Comparison of ENCODE assay signal across 8 cellular contexts in the genomic region with DNA sequence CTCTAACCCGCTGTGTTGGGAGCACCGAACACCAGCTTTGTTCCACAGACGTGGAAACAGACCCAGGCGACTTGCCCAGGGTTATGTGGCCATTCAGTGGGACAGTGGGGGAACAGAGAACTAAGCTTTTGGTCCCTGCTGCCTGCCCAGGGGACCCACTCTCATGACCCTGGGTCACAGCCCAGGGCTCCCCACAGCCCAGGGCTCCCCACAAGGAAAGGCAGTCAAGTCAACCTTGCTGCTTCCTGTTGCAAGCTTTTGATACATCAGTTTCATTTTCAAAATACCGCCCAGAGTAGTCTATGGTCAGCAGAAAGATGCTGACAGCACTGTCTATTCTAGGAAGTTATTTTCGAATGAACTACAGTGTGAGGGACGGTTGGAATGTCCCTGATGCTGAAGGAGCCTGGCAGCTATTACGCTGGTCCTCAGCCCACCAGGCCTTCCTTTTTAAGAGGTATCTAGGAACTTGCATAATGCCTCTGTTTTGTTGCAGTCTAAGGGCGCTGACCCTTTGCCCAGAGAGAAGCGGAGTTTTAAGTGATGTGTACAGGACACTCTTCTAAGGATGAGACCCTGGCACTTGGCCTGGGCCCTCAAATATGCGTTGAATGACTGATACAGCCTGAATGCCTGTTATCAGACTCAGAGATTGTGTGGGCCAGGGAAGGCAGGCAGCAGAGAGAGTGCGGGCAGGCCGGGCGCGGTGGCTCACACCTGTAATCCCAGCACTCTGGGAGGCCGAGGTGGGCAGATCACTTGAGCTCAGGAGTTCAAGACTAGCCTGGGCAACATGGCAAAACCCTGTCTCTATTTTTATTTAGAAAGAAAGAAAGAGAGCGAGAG. TPM values are rescaled to one million over a fixed set of nuclear protein-coding genes. Genes with fewer than 3 reads are reported as not detected.
A peak's percentile ranks its signal among the peaks of the same experiment; 100 is the strongest.
DNase-seq lines count a peak whose midpoint lies in the region; TF ChIP-seq lines count a peak whose summit lies in the region.

No MANE protein-coding gene starts in this region.

- no TSS peak for BruUV-seq in mammary epithelial cell (replicated peaks; lab: Mats Ljungman, UMichigan)

- H3K4me1 ChIP-seq in mammary epithelial cell (ENCODE audit: insufficient read depth, low read length) = peaks cover 11% of the 10 kb centered on the region

- no peak overlapping the region for H3K9ac ChIP-seq in mammary epithelial cell (ENCODE audit: insufficient read depth, low read length)

- no peak for TF ChIP-seq CTCF in NB4 (IDR thresholded peaks at IDR 0.05; ENCODE audit: low read depth, low read length)
- no peak for TF ChIP-seq CTCF in mammary epithelial cell (conservative IDR thresholded peaks at IDR 0.05 in 1 of 2, IDR thresholded peaks at IDR 0.05 in 1 of 2; ENCODE audit: extremely low read depth in 1 of 2, insufficient read depth in 1 of 2, low read depth in 1 of 2, low read length in 2 of 2)

- CTCF ChIA-PET in mammary epithelial cell (lab: Charles Lee; ENCODE audit: low non-redundant PET) = no interaction called here

- no peak for TF ChIP-seq POLR2A in NB4 (IDR thresholded peaks at IDR 0.05; ENCODE audit: extremely low read depth, insufficient read length)

- H3K36me3 ChIP-seq in mammary epithelial cell (ENCODE audit: insufficient read depth, low read length) = no peaks in the 10 kb centered on the region

- peaks cover 3% of the 10 kb centered on the region for H3K9me3 ChIP-seq in mammary epithelial cell (replicated peaks; ENCODE audit: insufficient read depth, low read length)

- dilution Hi-C loops in mammary epithelial cell (cut with HindIII; ENCODE audit: low sequenced_read_pairs) = loop anchor here (5.0 kb wide), 2 partner anchors 43 to 62 kb away; no protein-coding TSS in a partner anchor

- no peaks in the 10 kb centered on the region for H4K20me1 ChIP-seq in mammary epithelial cell (ENCODE audit: insufficient read depth, low read length)

- peak; percentile 14 to 34 for DNase-seq in activated CD4-positive, alpha-beta T cell treated with anti-CD3 and anti-CD28 coated beads, Interleukin-2, amount 50 U/mL, for 48 hours
- no peak for DNase-seq in activated CD4-positive, alpha-beta T cell treated with anti-CD3 and anti-CD28 coated beads for 48 hours
- DNase-seq in NB4 (ENCODE audit: low read depth) = peak; percentile 61
- DNase-seq in mammary epithelial cell = no peak
- peak; percentile 16 for DNase-seq in mucosa of gallbladder (ENCODE audit: low spot score)
- DNase-seq in NCI-H510A treated with DMSO at 0.1 percent for 48 hours (lab: John Stamatoyannopoulos, UW) = no peak
- no peak for DNase-seq in inferior parietal cortex (ENCODE audit: extremely low spot score)
- no peak for DNase-seq in HuH-7 (ENCODE audit: low spot score)

- peak overlapping the region; percentile 88 for H3K4me2 ChIP-seq in mammary epithelial cell (ENCODE audit: insufficient read depth, low read depth, low read length)

- in situ Hi-C loops in mammary epithelial cell (cut with MboI; ENCODE audit: low sequenced_read_pairs in 2 of 2) = no loop called here

- H2AFZ ChIP-seq in mammary epithelial cell (ENCODE audit: low read depth, low read length) = peak overlapping the region; percentile 100

- WGBS in mammary epithelial cell (ENCODE audit: low coverage, missing lambda C conversion rate) = 96% methylated on average over 17 of the region's 17 CpGs

- H3K4me3 ChIP-seq in NB4 (ENCODE audit: low read depth, low read length) (peak overlapping the region; percentile 8), mammary epithelial cell (replicated peaks in 1 of 3; ENCODE audit: insufficient read depth in 1 of 3, low read depth in 2 of 3, low read length in 3 of 3) (no peak overlapping the region)

- H3K79me2 ChIP-seq in mammary epithelial cell (ENCODE audit: insufficient read depth, low read length) = no peaks in the 10 kb centered on the region

- no peak overlapping the region for H3K27ac ChIP-seq in mammary epithelial cell (ENCODE audit: insufficient read depth, low read depth, low read length)

- intact Hi-C loops in mammary epithelial cell (cut with micrococcal nuclease) = loop anchor here (10.0 kb wide), 1 partner anchor 434 kb away; a partner anchor contains a TSS

- no peaks in the 10 kb centered on the region for H3K27me3 ChIP-seq in mammary epithelial cell (ENCODE audit: insufficient read depth, low read length)

RNA-seq across cellular contexts. Expression of a gene that starts 12.6 kb away (rescaled TPM):
- 10 to 100 TPM; 15.2 to 29.3 TPM for total RNA-seq in mammary epithelial cell
- polyA plus RNA-seq in mammary epithelial cell = 23.0 TPM
- polyA minus RNA-seq in mammary epithelial cell = 119 TPM
- total RNA-seq in mucosa of gallbladder = 31.5 TPM

Comparison
In these comparisons a context has a peak if more than half of its experiments do, and no peak if none do; other contexts are left out.
1. DNase-seq: peak in activated CD4-positive, alpha-beta T cell treated with anti-CD3 and anti-CD28 coated beads, Interleukin-2, amount 50 U/mL, for 48 hours (2 of 2), NB4 (single experiment) and mucosa of gallbladder (single experiment); none in activated CD4-positive, alpha-beta T cell treated with anti-CD3 and anti-CD28 coated beads for 48 hours (single experiment), mammary epithelial cell (single experiment), NCI-H510A treated with DMSO at 0.1 percent for 48 hours (single experiment), inferior parietal cortex (single experiment) and HuH-7 (single experiment).